Comparison of ENCODE assay signal across 11 cellular contexts in the genomic region with DNA sequence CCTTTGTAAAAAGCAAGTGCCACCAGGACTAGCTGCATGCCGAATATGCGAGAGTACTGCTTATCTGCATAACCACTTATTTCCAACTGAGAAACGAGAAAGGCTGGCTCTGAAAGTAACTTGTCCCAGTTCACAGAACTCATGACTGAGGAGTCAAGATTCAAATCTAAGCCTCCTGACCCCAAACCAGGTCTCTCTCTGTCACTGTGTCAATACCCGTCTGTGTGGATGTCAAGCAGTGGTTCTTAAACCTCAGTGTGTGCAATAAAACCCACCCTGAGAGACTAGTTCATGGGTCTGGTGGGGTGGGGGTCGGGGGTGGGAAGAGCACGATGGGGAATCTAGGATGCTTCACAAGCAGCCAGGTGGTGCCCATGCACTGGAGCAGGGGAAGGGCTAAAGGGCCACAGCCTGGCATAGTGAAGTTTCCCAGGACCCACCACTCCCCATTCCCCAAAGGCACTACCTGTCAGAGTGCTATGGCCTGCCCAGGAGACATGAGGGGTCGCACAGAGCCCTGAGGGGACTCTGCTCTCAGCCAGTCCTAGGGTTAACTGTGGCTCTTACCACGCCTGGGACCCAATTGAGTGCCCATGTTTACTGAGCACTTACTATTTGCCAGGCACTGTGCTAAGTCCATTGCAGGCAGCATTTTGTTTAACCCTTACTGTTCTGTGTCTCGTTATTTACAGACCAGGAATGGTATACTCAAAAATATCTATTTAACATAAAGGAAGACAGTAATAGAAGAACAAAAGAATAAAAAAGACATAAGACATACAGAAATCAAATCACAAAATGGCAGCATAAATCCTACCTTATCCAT. TPM values are rescaled to one million over a fixed set of nuclear protein-coding genes. Genes with fewer than 3 reads are reported as not detected.
A peak's percentile ranks its signal among the peaks of the same experiment; 100 is the strongest.
DNase-seq lines count a peak whose midpoint lies in the region; ATAC-seq, FAIRE-seq and TF ChIP-seq lines count a peak whose summit lies in the region.
"Had no signal": no experiment of that assay in that cellular context is flagged by ENCODE, and none has a peak within 500 bp of the region (broad histone marks: within the 10 kb centered on the region; RNA-seq: fewer than 3 reads in every experiment).

No MANE protein-coding gene starts in this region.

- TF ChIP-seq CTCF in Panc1 (IDR thresholded peaks at IDR 0.05) (no peak), H1 (IDR thresholded peaks at IDR 0.05; ENCODE audit: control extremely low read depth in 1 of 3, insufficient read depth in 1 of 3, low read depth in 1 of 3, low read length in 3 of 3) (no peak), thyroid gland (IDR thresholded peaks at IDR 0.05) (no peak)

- no peaks in the 10 kb centered on the region for H3K9me3 ChIP-seq in Panc1 (ENCODE audit: control insufficient read depth, insufficient read depth, low read depth, low read length)
- H3K9me3 ChIP-seq in H1 (ENCODE audit: insufficient read depth in 2 of 2, low read depth in 1 of 2, low read length in 1 of 2) = no peaks in the 10 kb centered on the region
- H3K9me3 ChIP-seq in thyroid gland = no peaks in the 10 kb centered on the region
- H3K9me3 ChIP-seq: mucosa of descending colon had no signal

- no peak overlapping the region for H3K23ac ChIP-seq in H1 (ENCODE audit: insufficient read length)

- no peak overlapping the region for H2BK120ac ChIP-seq in H1 (replicated peaks; ENCODE audit: low read depth, low read length)

- DNase-seq in GM18507 (ENCODE audit: extremely low spot score, insufficient read length, low read depth) (no peak), Panc1 (ENCODE audit: low read depth, low spot score) (no peak), H1 (ENCODE audit: low read depth in 1 of 2, low spot score in 2 of 2) (no peak), NCI-H2107 (lab: John Stamatoyannopoulos, UW) (no peak), NCI-H82 (lab: John Stamatoyannopoulos, UW) (no peak), thyroid gland (no peak)
- DNase-seq: NCI-H774 had no signal

- no peak overlapping the region for H3K18ac ChIP-seq in H1 (ENCODE audit: extremely low read depth, low read length)

- H3K23me2 ChIP-seq in H1 (ENCODE audit: low read depth, low read length) = no peaks in the 10 kb centered on the region

- intact Hi-C loops in Panc1 (cut with micrococcal nuclease; ENCODE audit: unreplicated experiment) = no loop called here
- intact Hi-C loops in thyroid gland (cut with DNase I) = no loop called here

- no peak overlapping the region for H2AFZ ChIP-seq in H1 (ENCODE audit: low read length)

- H3K9ac ChIP-seq in H1 (replicated peaks in 1 of 4; ENCODE audit: extremely low read depth in 1 of 4, low read depth in 3 of 4, low read length in 3 of 4) = no peak overlapping the region
- H3K9ac ChIP-seq: KMS-11 had no signal

- peaks cover 95% of the 10 kb centered on the region for H3K4me1 ChIP-seq in Panc1 (ENCODE audit: control insufficient read depth, insufficient read depth, low read length)
- peaks cover 13 to 32% (median 18%) of the 10 kb centered on the region in 4 experiments for H3K4me1 ChIP-seq in H1 (replicated peaks in 1 of 4; ENCODE audit: control insufficient read depth in 3 of 4, insufficient read depth in 4 of 4, low read length in 3 of 4)
- peaks cover 88 to 95% of the 10 kb centered on the region in 2 donors for H3K4me1 ChIP-seq in thyroid gland

- H3K27ac ChIP-seq in Panc1 (ENCODE audit: low read length) (peak overlapping the region; percentile 82), H1 (ENCODE audit: low read depth, low read length) (no peak overlapping the region), skin epidermis (peak overlapping the region in 12 of 21 experiments; percentile 14 to 97 (median 87)), thyroid gland (peak overlapping the region in 1 of 3 donors; percentile 59)
- H3K27ac ChIP-seq: KMS-11 had no signal

- WGBS in H1 (ENCODE audit: extremely low coverage in 1 of 2, insufficient coverage in 1 of 2, insufficient read length in 1 of 2, insufficient replicate concordance in 2 of 2, low coverage in 1 of 2, low lambda C conversion rate in 2 of 2, missing lambda C conversion rate in 1 of 2), 2 experiments = 68% methylated on average over 8 of the region's 9 CpGs; no CpG with 5 or more reads in 1 of the 2 experiments
- 63 to 66% methylated on average over 9 of the region's 9 CpGs for WGBS in thyroid gland, 2 donors

- FAIRE-seq in GM18507 (lab: Jason Lieb, UNC) (peak; percentile 67), H1 (lab: Jason Lieb, UNC) (no peak)

- no TSS peak for BruUV-seq in Panc1 (replicated peaks; lab: Mats Ljungman, UMichigan)

- no peak overlapping the region for H2BK12ac ChIP-seq in H1 (ENCODE audit: low read depth, low read length)

- peaks cover 0 to 57% of the 10 kb centered on the region in 2 experiments; a peak in 3 of 4 replicates for H3K79me2 ChIP-seq in H1 (ENCODE audit: control insufficient read depth in 1 of 2, insufficient read depth in 2 of 2, low read length in 2 of 2)

- peaks cover 15% of the 10 kb centered on the region for H3K79me1 ChIP-seq in H1 (ENCODE audit: low read depth, low read length)

- H4K20me1 ChIP-seq in H1 (replicated peaks in 1 of 2; ENCODE audit: control insufficient read depth in 1 of 2, insufficient read depth in 2 of 2, low read length in 2 of 2) = peaks cover 5 to 9% of the 10 kb centered on the region in 2 experiments

- no peak overlapping the region for H4K5ac ChIP-seq in H1 (ENCODE audit: insufficient read length, low read depth, low read length)

- H3K36me3 ChIP-seq in Panc1 (ENCODE audit: control insufficient read depth, insufficient read depth, low read length) = no peaks in the 10 kb centered on the region
- no peaks in the 10 kb centered on the region for H3K36me3 ChIP-seq in H1 (ENCODE audit: control insufficient read depth in 2 of 4, insufficient read depth in 4 of 4, low read length in 3 of 4)
- H3K36me3 ChIP-seq in thyroid gland = no peaks in the 10 kb centered on the region

- H3K4me2 ChIP-seq in H1 (ENCODE audit: insufficient read depth in 1 of 2, low read depth in 2 of 2, low read length in 2 of 2) = peak overlapping the region; percentile 13 to 43; a peak in 3 of 4 replicates
- H3K4me2 ChIP-seq: KMS-11 had no signal

- no peak overlapping the region for H4K8ac ChIP-seq in H1 (ENCODE audit: extremely low read depth, insufficient read depth, low read length)

- H2BK5ac ChIP-seq in H1 (ENCODE audit: low read depth, low read length) = no peak overlapping the region

- in situ Hi-C loops in Panc1 (cut with HindIII; ENCODE audit: low pct_unique_long_range_greater_than_20kb, low sequenced_read_pairs) = no loop called here

- H3K27me3 ChIP-seq in Panc1 (ENCODE audit: control insufficient read depth, insufficient read depth, low read length) (no peaks in the 10 kb centered on the region), H1 (replicated peaks in 1 of 4; ENCODE audit: control insufficient read depth in 3 of 4, extremely low read depth in 1 of 4, insufficient read depth in 3 of 4, low read length in 3 of 4) (no peaks in the 10 kb centered on the region), thyroid gland (no peaks in the 10 kb centered on the region)

- POLR2A ChIA-PET in Panc1 (lab: Charles Lee) = no interaction called here
- POLR2A ChIA-PET in H1 (lab: Charles Lee; ENCODE audit: partially characterized antibody) = interaction anchor here (0.9 to 2.4 kb wide), 3 partner anchors 7 to 18 kb away, joined by 3 to 10 read pairs (median 5); no protein-coding TSS in a partner anchor

- no peak overlapping the region for H4K91ac ChIP-seq in H1 (replicated peaks; ENCODE audit: insufficient read length, low read length)

- H3K14ac ChIP-seq in H1 (ENCODE audit: insufficient read length) = no peak overlapping the region

- no peak for TF ChIP-seq POLR2A in H1 (IDR thresholded peaks at IDR 0.05; ENCODE audit: control extremely low read depth in 1 of 2, low read depth in 2 of 2, low read length in 2 of 2)
- TF ChIP-seq POLR2A in thyroid gland (IDR thresholded peaks at IDR 0.05) = no peak

- no peak for TF ChIP-seq RAD21 in H1 (IDR thresholded peaks at IDR 0.05 in 1 of 2, conservative IDR thresholded peaks at IDR 0.05 in 1 of 2; ENCODE audit: low read depth in 2 of 2, low read length in 2 of 2)

- TF ChIP-seq EP300 in H1 (IDR thresholded peaks at IDR 0.05; ENCODE audit: borderline replicate concordance in 1 of 2, low read depth in 2 of 2, low read length in 2 of 2) = no peak

- no peak overlapping the region for H3K56ac ChIP-seq in H1 (replicated peaks; ENCODE audit: insufficient read length, low read depth, low read length)

- ATAC-seq in Panc1 = no peak
- no peak for ATAC-seq in HG02588 (IDR thresholded peaks at IDR 0.05; ENCODE audit: unreplicated experiment)
- ATAC-seq: mucosa of descending colon had no signal

- no peak overlapping the region for H3K4ac ChIP-seq in H1 (replicated peaks; ENCODE audit: insufficient read length, low read depth, low read length)

- H3K4me3 ChIP-seq in Panc1 (ENCODE audit: low read depth in 2 of 2, low read length in 2 of 2) (no peak overlapping the region), H1 (ENCODE audit: extremely low read depth in 1 of 4, insufficient read depth in 2 of 4, low read depth in 3 of 4, low read length in 4 of 4) (no peak overlapping the region), skin epidermis (no peak overlapping the region), thyroid gland (replicated peaks in 1 of 3) (no peak overlapping the region)
- H3K4me3 ChIP-seq: mucosa of descending colon had no signal

- no peak overlapping the region for H2BK15ac ChIP-seq in H1 (ENCODE audit: low read length)

- H2AK5ac ChIP-seq in H1 (ENCODE audit: low read depth, low read length) = no peak overlapping the region

- CTCF ChIA-PET in Panc1 (lab: Charles Lee) (interaction anchor here (1.0 kb wide), 1 partner anchor 11 kb away, joined by 3 read pairs; no protein-coding TSS in a partner anchor), H1 (lab: Charles Lee; ENCODE audit: partially characterized antibody) (interaction anchor here (0.6 to 11.1 kb wide), 13 partner anchors 7 to 1580 kb away, joined by 3 to 198 read pairs (median 10); a partner anchor contains a TSS)

- no peak overlapping the region for H2BK20ac ChIP-seq in H1 (ENCODE audit: low read length)

RNA-seq across cellular contexts. Expression of gene PNMA1, which starts 33.4 kb away (rescaled TPM):
- 49.7 TPM for total RNA-seq in Panc1 (2021; ENCODE audit: unreplicated experiment)
- polyA plus RNA-seq in Panc1 (2012; ENCODE audit: insufficient read length) = 45.4 TPM
- 52.7 and 55.1 TPM in 2 replicates for total RNA-seq in H1 (2021; fragmentation: NEBNext Ultra II Directional; extraction: Animal tissue kit (Norgen Biotek cat#: 25700))
- polyA plus RNA-seq in H1 (2011; rRNA removed) = 15.8 and 23.3 TPM in 2 replicates
- 23.1 TPM for polyA plus RNA-seq in H1 (2011; cell fraction: cytosol; rRNA removed)
- 16.1 TPM for polyA plus RNA-seq in H1 (2011; cell fraction: nucleus; rRNA removed)
- 44.2 to 49.8 TPM (median 48.1 TPM) in 4 replicates for polyA plus RNA-seq in H1 (2012, experiment 1 of 2)
- polyA plus RNA-seq in H1 (2012, experiment 2 of 2) = 34.1 TPM
- 29.7 TPM for polyA plus RNA-seq in H1 (2013, experiment 1 of 2)
- 29.0 TPM for polyA plus RNA-seq in H1 (2013, experiment 2 of 2)
- 10.0 and 14.9 TPM in 2 replicates for polyA minus RNA-seq in H1 (2011; rRNA and poly(A)+ RNA removed)
- 14.5 TPM for polyA minus RNA-seq in H1 (2011; cell fraction: cytosol; rRNA and poly(A)+ RNA removed)
- polyA minus RNA-seq in H1 (2011; cell fraction: nucleus; rRNA and poly(A)+ RNA removed) = 12.4 TPM
- 10 to 100 TPM; 21.7 to 27.7 (median 24.7) TPM for total RNA-seq in thyroid gland
